Comparison of ENCODE assay signal across 8 cellular contexts in genomic region chr11:28332393-28332792, GRCh38.
DNase-seq lines count a peak whose midpoint lies in the region; ATAC-seq, FAIRE-seq and TF ChIP-seq lines count a peak whose summit lies in the region.
"Not testable (repeated sequence)": the region's sequence is repeated elsewhere in the genome, so short reads cannot be mapped to it uniquely, and the experiment has no call there.

No MANE protein-coding gene starts in this region.

- H3K9me2 ChIP-seq in HCT116 (ENCODE audit: insufficient read depth): not testable (repeated sequence)

- H4K20me1 ChIP-seq in HCT116 (ENCODE audit: insufficient read depth): not testable (repeated sequence)

- TF ChIP-seq POLR2A in HCT116 (IDR thresholded peaks at IDR 0.05; ENCODE audit: borderline replicate concordance, extremely low read depth, insufficient read depth, insufficient read length): not testable (repeated sequence)

- not testable (repeated sequence) for H3K27ac ChIP-seq in HCT116 (ENCODE audit: low read depth, low read length); RWPE2 (ENCODE audit: poor library complexity, severe bottlenecking); upper lobe of right lung

- ATAC-seq in GM18907 (IDR thresholded peaks at IDR 0.05; ENCODE audit: unreplicated experiment) (peak; percentile 81), HCT116 (peak; percentile 65), HG03432 (IDR thresholded peaks at IDR 0.05; ENCODE audit: unreplicated experiment) (peak; percentile 50), RWPE2 (ENCODE audit: low read depth) (peak; percentile 63; the same call in 2 of the 3 replicates), esophagus mucosa (peak; percentile 93), upper lobe of right lung (peak; percentile 64)
- ATAC-seq in activated T-helper 17 cell treated with anti-CD3 and anti-CD28 coated beads, Interleukin-2, amount 50 U/mL, for 72 hours (replicated peaks): peak; percentile 92

- not testable (repeated sequence) for H3K4me3 ChIP-seq in HCT116 (replicated peaks in 1 of 2; ENCODE audit: low read depth in 1 of 2, low read length in 2 of 2); RWPE2 (ENCODE audit: severe bottlenecking); upper lobe of right lung

- not testable (repeated sequence) for TF ChIP-seq RAD21 in HCT116 (IDR thresholded peaks at IDR 0.05; ENCODE audit: low read depth)

- H3K9me3 Mint-ChIP-seq in activated T-helper 17 cell treated with anti-CD3 and anti-CD28 coated beads, Interleukin-2, amount 50 U/mL, for 72 hours: not testable (repeated sequence)

- peak; percentile 63 for FAIRE-seq in G401.6 (lab: Jason Lieb, UNC)

- H3K27ac Mint-ChIP-seq in activated T-helper 17 cell treated with anti-CD3 and anti-CD28 coated beads, Interleukin-2, amount 50 U/mL, for 72 hours: not testable (repeated sequence)

- H3K79me2 ChIP-seq in HCT116 (ENCODE audit: insufficient read depth, low read length): not testable (repeated sequence)

- intact Hi-C loops in HCT116 (cut with micrococcal nuclease); upper lobe of right lung (cut with DNase I): not testable (repeated sequence)

- not testable (repeated sequence) for H3K4me2 ChIP-seq in HCT116 (ENCODE audit: low read length)

- CTCF ChIA-PET in HCT116 (lab: Charles Lee): not testable (repeated sequence)

- not testable (repeated sequence) for H3K9me3 ChIP-seq in HCT116 (ENCODE audit: control insufficient read depth in 1 of 2, insufficient read depth in 1 of 2, low read depth in 1 of 2, low read length in 2 of 2); RWPE2 (ENCODE audit: severe bottlenecking); upper lobe of right lung

- not testable (repeated sequence) for H3K27me3 ChIP-seq in HCT116 (ENCODE audit: insufficient read depth, low read length); RWPE2 (ENCODE audit: insufficient read depth, poor library complexity, severe bottlenecking); upper lobe of right lung

- H3K36me3 ChIP-seq in HCT116 (ENCODE audit: control insufficient read depth in 1 of 2, insufficient read depth in 2 of 2, low read length in 2 of 2); upper lobe of right lung: not testable (repeated sequence)
- peaks cover 12% of the 10 kb centered on the region; the same call in 1 of the 2 replicates for H3K36me3 ChIP-seq in RWPE2 (ENCODE audit: low read depth)

- H2AFZ ChIP-seq in HCT116 (ENCODE audit: low read depth, low read length, poor library complexity, severe bottlenecking): not testable (repeated sequence)

- not testable (repeated sequence) for H3K9ac ChIP-seq in HCT116 (ENCODE audit: low read length)

- RAD21 ChIA-PET in HCT116 (lab: Charles Lee; ENCODE audit: low non-redundant PET in 1 of 2, low total read pairs in 2 of 2, uncharacterized antibody in 2 of 2, unreplicated experiment in 2 of 2): not testable (repeated sequence)

- TF ChIP-seq CTCF in HCT116 (IDR thresholded peaks at IDR 0.05 in 2 of 3, conservative IDR thresholded peaks at IDR 0.05 in 1 of 3; ENCODE audit: borderline replicate concordance in 1 of 3, insufficient read depth in 1 of 3, low read depth in 2 of 3, low read length in 2 of 3); RWPE2 (IDR thresholded peaks at IDR 0.05; ENCODE audit: poor library complexity, severe bottlenecking); upper lobe of right lung (IDR thresholded peaks at IDR 0.05): not testable (repeated sequence)

- not testable (repeated sequence) for H3K4me3 Mint-ChIP-seq in activated T-helper 17 cell treated with anti-CD3 and anti-CD28 coated beads, Interleukin-2, amount 50 U/mL, for 72 hours

- not testable (repeated sequence) for H3K4me1 Mint-ChIP-seq in activated T-helper 17 cell treated with anti-CD3 and anti-CD28 coated beads, Interleukin-2, amount 50 U/mL, for 72 hours

- not testable (repeated sequence) for H3K4me1 ChIP-seq in HCT116 (ENCODE audit: control insufficient read depth in 1 of 2, insufficient read depth in 2 of 2, low read length in 2 of 2); RWPE2 (ENCODE audit: insufficient read depth, poor library complexity, severe bottlenecking); upper lobe of right lung

- POLR2A ChIA-PET in HCT116 (lab: Charles Lee): not testable (repeated sequence)

- not testable (repeated sequence) for DNase-seq in HCT116 (ENCODE audit: low read depth, low spot score); RWPE2 (ENCODE audit: low spot score); upper lobe of right lung

- BruUV-seq in HCT116 (replicated peaks; lab: Mats Ljungman, UMichigan): TSS peak; percentile 29

- not testable (repeated sequence) for H3K27me3 Mint-ChIP-seq in activated T-helper 17 cell treated with anti-CD3 and anti-CD28 coated beads, Interleukin-2, amount 50 U/mL, for 72 hours

- H3K36me3 Mint-ChIP-seq in activated T-helper 17 cell treated with anti-CD3 and anti-CD28 coated beads, Interleukin-2, amount 50 U/mL, for 72 hours (ENCODE audit: low read depth): peaks cover 10% of the 10 kb centered on the region
